In genomic region chr5:151196556-151197290, GRCh38 we compare ENCODE assay signal across 1 cellular context.
A peak's percentile ranks its signal among the peaks of the same experiment; 100 is the strongest.
TF ChIP-seq lines count a peak whose summit lies in the region.

No MANE protein-coding gene starts in this region.

TF ChIP-seq in GM12878, 131 proteins besides CTCF, POLR2A, EP300 and RAD21 (continued from another document and continues in another):
- TF ChIP-seq E2F8 (IDR thresholded peaks at IDR 0.05; ENCODE audit: low read depth, partially characterized antibody) (no peak), SMARCA5 (IDR thresholded peaks at IDR 0.05) (peak; percentile 35), CEBPZ (IDR thresholded peaks at IDR 0.05; ENCODE audit: low read depth, low read length) (no peak), YBX1 (IDR thresholded peaks at IDR 0.05) (no peak), FOXK2 (IDR thresholded peaks at IDR 0.05) (no peak), CHD2 (IDR thresholded peaks at IDR 0.05; ENCODE audit: borderline replicate concordance, low read depth, low read length) (peak; percentile 74), SIX5 (IDR thresholded peaks at IDR 0.05; ENCODE audit: low read depth, low read length, severe bottlenecking) (no peak), MEF2B (IDR thresholded peaks at IDR 0.05; ENCODE audit: partially characterized antibody, poor library complexity, severe bottlenecking) (peak; percentile 98), ZNF687 (IDR thresholded peaks at IDR 0.05) (peak; percentile 58), BMI1 (IDR thresholded peaks at IDR 0.05; ENCODE audit: borderline replicate concordance) (peak; percentile 29; the same call in 1 of the 2 replicates), EZH2 (IDR thresholded peaks at IDR 0.05; ENCODE audit: borderline replicate concordance, control insufficient read depth, low read depth, low read length) (no peak), SMAD1 (IDR thresholded peaks at IDR 0.05; ENCODE audit: low read depth, partially characterized antibody) (peak; percentile 87), SIN3A (IDR thresholded peaks at IDR 0.05; ENCODE audit: low read depth, low read length) (no peak), TCF3 (IDR thresholded peaks at IDR 0.05; ENCODE audit: borderline replicate concordance, insufficient read depth, low read depth, low read length) (0 out of 2 replicates have a peak, but pooled peaks have one; percentile 68), TARDBP (IDR thresholded peaks at IDR 0.05; ENCODE audit: borderline replicate concordance) (no peak), GABPA (IDR thresholded peaks at IDR 0.05; ENCODE audit: low read depth) (no peak), NBN (IDR thresholded peaks at IDR 0.05) (peak; percentile 91; the same call in 1 of the 2 replicates), HDAC6 (IDR thresholded peaks at IDR 0.05; ENCODE audit: unreplicated experiment) (no peak), ZNF207 (IDR thresholded peaks at IDR 0.05; ENCODE audit: borderline replicate concordance) (no peak), CBX5 (IDR thresholded peaks at IDR 0.05; ENCODE audit: low read depth) (no peak), TBL1XR1 (IDR thresholded peaks at IDR 0.05; ENCODE audit: low read depth, low read length) (peak; percentile 52; the same call in 1 of the 2 replicates), CBFB (IDR thresholded peaks at IDR 0.05; ENCODE audit: low read depth) (no peak), ELK1 (IDR thresholded peaks at IDR 0.05; ENCODE audit: low read depth, low read length) (no peak), BHLHE40 (IDR thresholded peaks at IDR 0.05; ENCODE audit: borderline replicate concordance in 1 of 2, low read depth in 2 of 2, low read length in 1 of 2) (peak; percentile 58 to 71), TAF1 (IDR thresholded peaks at IDR 0.05; ENCODE audit: borderline replicate concordance, low read depth, low read length) (no peak), SMC3 (IDR thresholded peaks at IDR 0.05; ENCODE audit: borderline replicate concordance, low read length) (peak; percentile 15; the same call in 1 of the 2 replicates), IKZF2 (IDR thresholded peaks at IDR 0.05) (peak; percentile 97), NFYA (IDR thresholded peaks at IDR 0.05; ENCODE audit: borderline replicate concordance, low read depth, low read length) (no peak), EED (IDR thresholded peaks at IDR 0.05; ENCODE audit: low read depth) (peak; percentile 79), NR2F1 (conservative IDR thresholded peaks at IDR 0.05) (peak; percentile 76; the same call in 1 of the 2 replicates)
- TF ChIP-seq, protein P1, sequence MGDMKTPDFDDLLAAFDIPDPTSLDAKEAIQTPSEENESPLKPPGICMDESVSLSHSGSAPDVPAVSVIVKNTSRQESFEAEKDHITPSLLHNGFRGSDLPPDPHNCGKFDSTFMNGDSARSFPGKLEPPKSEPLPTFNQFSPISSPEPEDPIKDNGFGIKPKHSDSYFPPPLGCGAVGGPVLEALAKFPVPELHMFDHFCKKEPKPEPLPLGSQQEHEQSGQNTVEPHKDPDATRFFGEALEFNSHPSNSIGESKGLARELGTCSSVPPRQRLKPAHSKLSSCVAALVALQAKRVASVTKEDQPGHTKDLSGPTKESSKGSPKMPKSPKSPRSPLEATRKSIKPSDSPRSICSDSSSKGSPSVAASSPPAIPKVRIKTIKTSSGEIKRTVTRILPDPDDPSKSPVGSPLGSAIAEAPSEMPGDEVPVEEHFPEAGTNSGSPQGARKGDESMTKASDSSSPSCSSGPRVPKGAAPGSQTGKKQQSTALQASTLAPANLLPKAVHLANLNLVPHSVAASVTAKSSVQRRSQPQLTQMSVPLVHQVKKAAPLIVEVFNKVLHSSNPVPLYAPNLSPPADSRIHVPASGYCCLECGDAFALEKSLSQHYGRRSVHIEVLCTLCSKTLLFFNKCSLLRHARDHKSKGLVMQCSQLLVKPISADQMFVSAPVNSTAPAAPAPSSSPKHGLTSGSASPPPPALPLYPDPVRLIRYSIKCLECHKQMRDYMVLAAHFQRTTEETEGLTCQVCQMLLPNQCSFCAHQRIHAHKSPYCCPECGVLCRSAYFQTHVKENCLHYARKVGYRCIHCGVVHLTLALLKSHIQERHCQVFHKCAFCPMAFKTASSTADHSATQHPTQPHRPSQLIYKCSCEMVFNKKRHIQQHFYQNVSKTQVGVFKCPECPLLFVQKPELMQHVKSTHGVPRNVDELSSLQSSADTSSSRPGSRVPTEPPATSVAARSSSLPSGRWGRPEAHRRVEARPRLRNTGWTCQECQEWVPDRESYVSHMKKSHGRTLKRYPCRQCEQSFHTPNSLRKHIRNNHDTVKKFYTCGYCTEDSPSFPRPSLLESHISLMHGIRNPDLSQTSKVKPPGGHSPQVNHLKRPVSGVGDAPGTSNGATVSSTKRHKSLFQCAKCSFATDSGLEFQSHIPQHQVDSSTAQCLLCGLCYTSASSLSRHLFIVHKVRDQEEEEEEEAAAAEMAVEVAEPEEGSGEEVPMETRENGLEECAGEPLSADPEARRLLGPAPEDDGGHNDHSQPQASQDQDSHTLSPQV (IDR thresholded peaks at IDR 0.05) = no peak
- TF ChIP-seq, protein P2, sequence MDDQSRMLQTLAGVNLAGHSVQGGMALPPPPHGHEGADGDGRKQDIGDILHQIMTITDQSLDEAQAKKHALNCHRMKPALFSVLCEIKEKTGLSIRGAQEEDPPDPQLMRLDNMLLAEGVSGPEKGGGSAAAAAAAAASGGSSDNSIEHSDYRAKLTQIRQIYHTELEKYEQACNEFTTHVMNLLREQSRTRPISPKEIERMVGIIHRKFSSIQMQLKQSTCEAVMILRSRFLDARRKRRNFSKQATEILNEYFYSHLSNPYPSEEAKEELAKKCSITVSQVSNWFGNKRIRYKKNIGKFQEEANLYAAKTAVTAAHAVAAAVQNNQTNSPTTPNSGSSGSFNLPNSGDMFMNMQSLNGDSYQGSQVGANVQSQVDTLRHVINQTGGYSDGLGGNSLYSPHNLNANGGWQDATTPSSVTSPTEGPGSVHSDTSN (IDR thresholded peaks at IDR 0.05; ENCODE audit: insufficient replicate concordance, low read depth, low read length) = peak; percentile 85
- TF ChIP-seq, protein P3, sequence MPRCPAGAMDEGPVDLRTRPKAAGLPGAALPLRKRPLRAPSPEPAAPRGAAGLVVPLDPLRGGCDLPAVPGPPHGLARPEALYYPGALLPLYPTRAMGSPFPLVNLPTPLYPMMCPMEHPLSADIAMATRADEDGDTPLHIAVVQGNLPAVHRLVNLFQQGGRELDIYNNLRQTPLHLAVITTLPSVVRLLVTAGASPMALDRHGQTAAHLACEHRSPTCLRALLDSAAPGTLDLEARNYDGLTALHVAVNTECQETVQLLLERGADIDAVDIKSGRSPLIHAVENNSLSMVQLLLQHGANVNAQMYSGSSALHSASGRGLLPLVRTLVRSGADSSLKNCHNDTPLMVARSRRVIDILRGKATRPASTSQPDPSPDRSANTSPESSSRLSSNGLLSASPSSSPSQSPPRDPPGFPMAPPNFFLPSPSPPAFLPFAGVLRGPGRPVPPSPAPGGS (IDR thresholded peaks at IDR 0.05; ENCODE audit: borderline replicate concordance, insufficient read depth, low read depth, low read length, poor library complexity, severe bottlenecking) = no peak
- TF ChIP-seq, protein P4, sequence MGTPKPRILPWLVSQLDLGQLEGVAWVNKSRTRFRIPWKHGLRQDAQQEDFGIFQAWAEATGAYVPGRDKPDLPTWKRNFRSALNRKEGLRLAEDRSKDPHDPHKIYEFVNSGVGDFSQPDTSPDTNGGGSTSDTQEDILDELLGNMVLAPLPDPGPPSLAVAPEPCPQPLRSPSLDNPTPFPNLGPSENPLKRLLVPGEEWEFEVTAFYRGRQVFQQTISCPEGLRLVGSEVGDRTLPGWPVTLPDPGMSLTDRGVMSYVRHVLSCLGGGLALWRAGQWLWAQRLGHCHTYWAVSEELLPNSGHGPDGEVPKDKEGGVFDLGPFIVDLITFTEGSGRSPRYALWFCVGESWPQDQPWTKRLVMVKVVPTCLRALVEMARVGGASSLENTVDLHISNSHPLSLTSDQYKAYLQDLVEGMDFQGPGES (IDR thresholded peaks at IDR 0.05) = no peak
- TF ChIP-seq, protein P5, sequence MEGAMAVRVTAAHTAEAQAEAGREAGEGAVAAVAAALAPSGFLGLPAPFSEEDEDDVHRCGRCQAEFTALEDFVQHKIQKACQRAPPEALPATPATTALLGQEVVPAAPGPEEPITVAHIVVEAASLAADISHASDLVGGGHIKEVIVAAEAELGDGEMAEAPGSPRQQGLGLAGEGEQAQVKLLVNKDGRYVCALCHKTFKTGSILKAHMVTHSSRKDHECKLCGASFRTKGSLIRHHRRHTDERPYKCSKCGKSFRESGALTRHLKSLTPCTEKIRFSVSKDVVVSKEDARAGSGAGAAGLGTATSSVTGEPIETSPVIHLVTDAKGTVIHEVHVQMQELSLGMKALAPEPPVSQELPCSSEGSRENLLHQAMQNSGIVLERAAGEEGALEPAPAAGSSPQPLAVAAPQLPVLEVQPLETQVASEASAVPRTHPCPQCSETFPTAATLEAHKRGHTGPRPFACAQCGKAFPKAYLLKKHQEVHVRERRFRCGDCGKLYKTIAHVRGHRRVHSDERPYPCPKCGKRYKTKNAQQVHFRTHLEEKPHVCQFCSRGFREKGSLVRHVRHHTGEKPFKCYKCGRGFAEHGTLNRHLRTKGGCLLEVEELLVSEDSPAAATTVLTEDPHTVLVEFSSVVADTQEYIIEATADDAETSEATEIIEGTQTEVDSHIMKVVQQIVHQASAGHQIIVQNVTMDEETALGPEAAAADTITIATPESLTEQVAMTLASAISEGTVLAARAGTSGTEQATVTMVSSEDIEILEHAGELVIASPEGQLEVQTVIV (IDR thresholded peaks at IDR 0.05; ENCODE audit: borderline replicate concordance, partially characterized antibody) = no peak
